Comparison of ENCODE assay signal across 25 cellular contexts in genomic region chr19:54452626-54453025, GRCh38. TPM values are rescaled to one million over a fixed set of nuclear protein-coding genes. Genes with fewer than 3 reads are reported as not detected.
DNase-seq lines count a peak whose midpoint lies in the region; ATAC-seq and TF ChIP-seq lines count a peak whose summit lies in the region.
"Had no signal": no experiment of that assay in that cellular context is flagged by ENCODE, and none has a peak within 500 bp of the region (broad histone marks: within the 10 kb centered on the region; RNA-seq: fewer than 3 reads in every experiment).

No MANE protein-coding gene starts in this region.

- H3K18ac ChIP-seq in neuronal stem cell (ENCODE audit: low read length) = no peak overlapping the region

- no peak overlapping the region for H3K14ac ChIP-seq in neuronal stem cell (ENCODE audit: low read length)

- POLR2A ChIA-PET in naive thymus-derived CD8-positive, alpha-beta T cell (lab: Charles Lee) = interaction anchor here (1.3 kb wide), 1 partner anchor 9 kb away, joined by 5 read pairs; no protein-coding TSS in a partner anchor

- no peak overlapping the region for H4K91ac ChIP-seq in neuronal stem cell (ENCODE audit: low read depth, low read length, poor library complexity)

- H3K27me3 Mint-ChIP-seq in natural killer cell treated with Interleukin-12 subunit alpha and Interleukin-12 subunit beta and Interleukin-15 and Interleukin-18, amount 100 ng/mL, for 72 hours = no peaks in the 10 kb centered on the region
- no peaks in the 10 kb centered on the region for H3K27me3 Mint-ChIP-seq in natural killer cell (ENCODE audit: low read depth in 2 of 2)
- peaks cover 0 to 3% (median 0%) of the 10 kb centered on the region in 5 donors for H3K27me3 Mint-ChIP-seq in naive thymus-derived CD8-positive, alpha-beta T cell

- no CpG with 5 or more reads among the region's 11 CpGs for WGBS in neuronal stem cell (ENCODE audit: extremely low coverage in 2 of 2, insufficient read length in 2 of 2, insufficient replicate concordance in 1 of 2), 2 donors

- H3K9me3 ChIP-seq in endocrine pancreas (ENCODE audit: control insufficient read depth, low read length) = no peaks in the 10 kb centered on the region
- no peaks in the 10 kb centered on the region for H3K9me3 ChIP-seq in neuronal stem cell (replicated peaks in 1 of 2; ENCODE audit: control insufficient read depth in 2 of 2, insufficient read depth in 1 of 2, low read depth in 1 of 2, low read length in 2 of 2)
- H3K9me3 ChIP-seq: BE2C had no signal

- H3K4me1 Mint-ChIP-seq in natural killer cell treated with Interleukin-12 subunit alpha and Interleukin-12 subunit beta and Interleukin-15 and Interleukin-18, amount 100 ng/mL, for 72 hours (ENCODE audit: low read depth in 2 of 2) = peaks cover 43 to 46% of the 10 kb centered on the region in 2 donors
- H3K4me1 Mint-ChIP-seq in natural killer cell = peaks cover 39 to 53% of the 10 kb centered on the region in 2 donors
- peaks cover 28 to 58% (median 48%) of the 10 kb centered on the region in 4 donors for H3K4me1 Mint-ChIP-seq in naive thymus-derived CD8-positive, alpha-beta T cell

- no peak overlapping the region for H3K27ac Mint-ChIP-seq in natural killer cell treated with Interleukin-12 subunit alpha and Interleukin-12 subunit beta and Interleukin-15 and Interleukin-18, amount 100 ng/mL, for 72 hours
- no peak overlapping the region for H3K27ac Mint-ChIP-seq in natural killer cell
- no peak overlapping the region for H3K27ac Mint-ChIP-seq in naive thymus-derived CD8-positive, alpha-beta T cell
- H3K27ac Mint-ChIP-seq: CD8-positive, alpha-beta T cell; GM23338 had no signal

- H3K27ac ChIP-seq in neuronal stem cell (replicated peaks; ENCODE audit: low read length) = no peak overlapping the region
- H3K27ac ChIP-seq: HL-60 had no signal

- peak; percentile 54 for DNase-seq in natural killer cell treated with Interleukin-12 subunit alpha and Interleukin-12 subunit beta and Interleukin-15 and Interleukin-18, amount 100 ng/mL, for 72 hours (ENCODE audit: low spot score)
- DNase-seq in natural killer cell = no peak
- DNase-seq in neuronal stem cell (ENCODE audit: low spot score) = no peak
- no peak for DNase-seq in NCI-H2107 (lab: John Stamatoyannopoulos, UW)
- DNase-seq in naive thymus-derived CD8-positive, alpha-beta T cell = no peak
- no peak for DNase-seq in AG08395 (ENCODE audit: low spot score)
- DNase-seq in SKM-1 (lab: John Stamatoyannopoulos, UW; ENCODE audit: unreplicated experiment) = no peak
- DNase-seq: BE2C; Calu3; CD8-positive, alpha-beta T cell; DMS53; NCI-H1417; NCI-H187; NCI-H226; NCI-H524; NCI-H82; SHP77 had no signal

- H3K4me1 ChIP-seq in endocrine pancreas (ENCODE audit: control insufficient read depth, insufficient read depth, low read length) (no peaks in the 10 kb centered on the region), neuronal stem cell (ENCODE audit: control insufficient read depth in 2 of 2, insufficient read depth in 1 of 2, low read depth in 1 of 2, low read length in 2 of 2) (peaks cover 0 to 4% of the 10 kb centered on the region in 2 donors)
- H3K4me1 ChIP-seq: BE2C had no signal

- H3K79me1 ChIP-seq in neuronal stem cell (ENCODE audit: low read depth, low read length) = peaks cover 41% of the 10 kb centered on the region

- H3K4me2 ChIP-seq in neuronal stem cell (ENCODE audit: insufficient read depth, low read length, poor library complexity, severe bottlenecking) = no peak overlapping the region
- H3K4me2 ChIP-seq: GM23338 had no signal

- H3K23ac ChIP-seq in neuronal stem cell (ENCODE audit: low read depth, low read length, poor library complexity) = no peak overlapping the region

- H2AK5ac ChIP-seq in neuronal stem cell (ENCODE audit: low read depth, low read length) = no peak overlapping the region

- H2AFZ ChIP-seq in neuronal stem cell (ENCODE audit: low read length) = no peak overlapping the region
- H2AFZ ChIP-seq: GM23338 had no signal

- peaks cover 34% of the 10 kb centered on the region for H3K36me3 ChIP-seq in endocrine pancreas (ENCODE audit: control insufficient read depth, insufficient read depth, low read length)
- peaks cover 64 to 75% of the 10 kb centered on the region in 2 donors for H3K36me3 ChIP-seq in neuronal stem cell (replicated peaks in 1 of 2; ENCODE audit: control insufficient read depth in 2 of 2, insufficient read depth in 2 of 2, low read length in 2 of 2)

- H4K8ac ChIP-seq in neuronal stem cell (ENCODE audit: low read depth, low read length) = no peak overlapping the region

- no peaks in the 10 kb centered on the region for H3K9me3 Mint-ChIP-seq in natural killer cell treated with Interleukin-12 subunit alpha and Interleukin-12 subunit beta and Interleukin-15 and Interleukin-18, amount 100 ng/mL, for 72 hours
- H3K9me3 Mint-ChIP-seq in natural killer cell = no peaks in the 10 kb centered on the region
- no peaks in the 10 kb centered on the region for H3K9me3 Mint-ChIP-seq in naive thymus-derived CD8-positive, alpha-beta T cell
- H3K9me3 Mint-ChIP-seq: CD8-positive, alpha-beta T cell had no signal

- intact Hi-C loops in natural killer cell (cut with micrococcal nuclease) = no loop called here

- no peak for ATAC-seq in natural killer cell treated with Interleukin-12 subunit alpha and Interleukin-12 subunit beta and Interleukin-15 and Interleukin-18, amount 100 ng/mL, for 72 hours
- no peak for ATAC-seq in natural killer cell
- ATAC-seq in naive thymus-derived CD8-positive, alpha-beta T cell = no peak
- ATAC-seq: CD8-positive, alpha-beta T cell; GM23338; HCT116 had no signal

- no peaks in the 10 kb centered on the region for H3K27me3 ChIP-seq in endocrine pancreas (ENCODE audit: control insufficient read depth, insufficient read depth, low read length)
- H3K27me3 ChIP-seq in neuronal stem cell (ENCODE audit: control insufficient read depth in 3 of 3, insufficient read depth in 3 of 3, low read depth in 1 of 3, low read length in 3 of 3) = no peaks in the 10 kb centered on the region
- H3K27me3 ChIP-seq: BE2C had no signal

- H3K4me3 Mint-ChIP-seq in natural killer cell treated with Interleukin-12 subunit alpha and Interleukin-12 subunit beta and Interleukin-15 and Interleukin-18, amount 100 ng/mL, for 72 hours = no peak overlapping the region
- H3K4me3 Mint-ChIP-seq in natural killer cell = no peak overlapping the region
- H3K4me3 Mint-ChIP-seq in naive thymus-derived CD8-positive, alpha-beta T cell = peak overlapping the region in 3 of 10 donors; percentile 14 to 38 (median 17)
- H3K4me3 Mint-ChIP-seq: CD8-positive, alpha-beta T cell; GM23338 had no signal

- H2BK5ac ChIP-seq in neuronal stem cell (ENCODE audit: low read length) = no peak overlapping the region

- H3K4me3 ChIP-seq in endocrine pancreas (ENCODE audit: control insufficient read depth, insufficient read depth, low read length) = no peak overlapping the region
- no peak overlapping the region for H3K4me3 ChIP-seq in neuronal stem cell (ENCODE audit: low read length in 2 of 2)
- H3K4me3 ChIP-seq: GM23338 had no signal

- H2BK12ac ChIP-seq in neuronal stem cell (ENCODE audit: low read length) = no peak overlapping the region

- no peak overlapping the region for H3K4ac ChIP-seq in neuronal stem cell (ENCODE audit: low read length)

- peaks cover 27% of the 10 kb centered on the region for H3K36me3 Mint-ChIP-seq in natural killer cell treated with Interleukin-12 subunit alpha and Interleukin-12 subunit beta and Interleukin-15 and Interleukin-18, amount 100 ng/mL, for 72 hours
- no peaks in the 10 kb centered on the region for H3K36me3 Mint-ChIP-seq in natural killer cell
- H3K36me3 Mint-ChIP-seq in naive thymus-derived CD8-positive, alpha-beta T cell = peaks cover 0 to 70% (median 7%) of the 10 kb centered on the region in 3 donors

- H2BK15ac ChIP-seq in neuronal stem cell (ENCODE audit: low read length) = no peak overlapping the region

- peak overlapping the region; percentile 63 for H3K9ac ChIP-seq in endocrine pancreas (ENCODE audit: control insufficient read depth, insufficient read depth, low read length)
- peak overlapping the region; percentile 21 for H3K9ac ChIP-seq in neuronal stem cell (ENCODE audit: low read depth, low read length, poor library complexity)

- H2BK120ac ChIP-seq in neuronal stem cell (ENCODE audit: low read depth, low read length) = no peak overlapping the region

- no peak for TF ChIP-seq CTCF in natural killer cell (IDR thresholded peaks at IDR 0.05)

RNA-seq across cellular contexts. Expression of gene LENG8, which starts 3.6 kb away (rescaled TPM):
- total RNA-seq in natural killer cell treated with Interleukin-12 subunit alpha and Interleukin-12 subunit beta and Interleukin-15 and Interleukin-18, amount 100 ng/mL, for 72 hours = 100 to 1,000 TPM; 205 to 292 TPM
- total RNA-seq in natural killer cell = 100 to 1,000 TPM; 479 to 563 (median 507) TPM
- polyA plus RNA-seq in neuronal stem cell (2013, experiment 1 of 2) = 151 TPM
- polyA plus RNA-seq in neuronal stem cell (2013, experiment 2 of 2) = 130 TPM
- 100 to 1,000 TPM; 610 to 639 TPM for total RNA-seq in naive thymus-derived CD8-positive, alpha-beta T cell
- 1 to 10 TPM; 4.5 to 8.6 (median 6.5) TPM for polyA plus RNA-seq in naive thymus-derived CD8-positive, alpha-beta T cell

RNA-seq across cellular contexts. Expression of gene LENG9, which starts 11.0 kb away (rescaled TPM):
- 1 to 10 TPM; 6.0 to 9.9 TPM for total RNA-seq in natural killer cell treated with Interleukin-12 subunit alpha and Interleukin-12 subunit beta and Interleukin-15 and Interleukin-18, amount 100 ng/mL, for 72 hours
- 1 to 10 TPM; 3.2 to 5.6 (median 4.3) TPM for total RNA-seq in natural killer cell
- polyA plus RNA-seq in neuronal stem cell (2013, experiment 1 of 2) = 1.3 TPM
- polyA plus RNA-seq in neuronal stem cell (2013, experiment 2 of 2) = 0.91 TPM
- total RNA-seq in naive thymus-derived CD8-positive, alpha-beta T cell = 1 to 10 TPM; 5.2 to 5.8 TPM
- under 1 TPM in 2 of 3 donors, not detected in 1; 0.22 to 0.36 TPM for polyA plus RNA-seq in naive thymus-derived CD8-positive, alpha-beta T cell
- total RNA-seq: A172 had no signal

RNA-seq across cellular contexts. Expression of gene CDC42EP5, which starts 20.5 kb away (rescaled TPM):
- not detected for total RNA-seq in natural killer cell treated with Interleukin-12 subunit alpha and Interleukin-12 subunit beta and Interleukin-15 and Interleukin-18, amount 100 ng/mL, for 72 hours
- total RNA-seq in natural killer cell = not detected
- polyA plus RNA-seq in neuronal stem cell (2013, experiment 1 of 2) = 12.2 TPM
- polyA plus RNA-seq in neuronal stem cell (2013, experiment 2 of 2) = 12.5 TPM
- not detected for total RNA-seq in naive thymus-derived CD8-positive, alpha-beta T cell
- not detected for polyA plus RNA-seq in naive thymus-derived CD8-positive, alpha-beta T cell
- total RNA-seq: CD8-positive, alpha-beta T cell had no signal

RNA-seq across cellular contexts. Expression of gene TTYH1, which starts 37.4 kb away (rescaled TPM):
- total RNA-seq in natural killer cell treated with Interleukin-12 subunit alpha and Interleukin-12 subunit beta and Interleukin-15 and Interleukin-18, amount 100 ng/mL, for 72 hours = under 1 TPM; 0.31 to 0.73 TPM
- total RNA-seq in natural killer cell = under 1 TPM; 0.59 to 0.84 (median 0.65) TPM
- 504 TPM for polyA plus RNA-seq in neuronal stem cell (2013, experiment 1 of 2)
- polyA plus RNA-seq in neuronal stem cell (2013, experiment 2 of 2) = 501 TPM
- not detected for total RNA-seq in naive thymus-derived CD8-positive, alpha-beta T cell
- polyA plus RNA-seq in naive thymus-derived CD8-positive, alpha-beta T cell = under 1 TPM in 2 of 3 donors, not detected in 1; 0.04 to 0.65 TPM
- total RNA-seq: A172; CD8-positive, alpha-beta T cell; HT1080; M059J; RPMI7951 had no signal

RNA-seq across cellular contexts. Expression of gene LAIR2, which starts 50.0 kb away (rescaled TPM):
- 10 to 100 TPM; 18.4 to 48.0 TPM for total RNA-seq in natural killer cell treated with Interleukin-12 subunit alpha and Interleukin-12 subunit beta and Interleukin-15 and Interleukin-18, amount 100 ng/mL, for 72 hours
- 10 to 100 TPM; 44.1 to 67.7 (median 53.3) TPM for total RNA-seq in natural killer cell
- polyA plus RNA-seq in neuronal stem cell (2013, experiment 1 of 2) = not detected
- not detected for polyA plus RNA-seq in neuronal stem cell (2013, experiment 2 of 2)
- not detected for total RNA-seq in naive thymus-derived CD8-positive, alpha-beta T cell
- polyA plus RNA-seq in naive thymus-derived CD8-positive, alpha-beta T cell = 10 to 100 TPM in 1 of 3 donors, 1 to 10 TPM in 1, not detected in 1; 1.8 to 17.2 TPM
- total RNA-seq: A172; Calu3; CD8-positive, alpha-beta T cell; GM23338; HT1080; M059J; RPMI7951 had no signal
- polyA plus RNA-seq: GM23338 had no signal
